1 cellular context compared by ENCODE assay signal in genomic region chr2:169031202-169031601, GRCh38.
TF ChIP-seq lines count a peak whose summit lies in the region.

TSS of gene ABCB11 (minus strand) at chr2:169031324. CDS start at chr2:169018125, 13,199 bp downstream.

TF ChIP-seq in HepG2, 621 proteins besides CTCF, POLR2A, EP300 and RAD21 (continued from another document):
- TF ChIP-seq CEBPZ (IDR thresholded peaks at IDR 0.05; ENCODE audit: low read length) (no peak), ZBTB1 (CRISPR knock-in tag; IDR thresholded peaks at IDR 0.05; ENCODE audit: borderline replicate concordance) (no peak), ZNF598 (CRISPR knock-in tag; IDR thresholded peaks at IDR 0.05; ENCODE audit: borderline replicate concordance) (no peak), FLYWCH1 (CRISPR knock-in tag; IDR thresholded peaks at IDR 0.05) (no peak), ISL2 (CRISPR knock-in tag; IDR thresholded peaks at IDR 0.05) (no peak), IRF9 (CRISPR knock-in tag; IDR thresholded peaks at IDR 0.05; ENCODE audit: borderline replicate concordance) (no peak), ZNF850 (CRISPR knock-in tag; conservative IDR thresholded peaks at IDR 0.05) (no peak), ZSCAN21 (CRISPR knock-in tag; IDR thresholded peaks at IDR 0.05; ENCODE audit: borderline replicate concordance) (no peak), NKX3-1 (CRISPR knock-in tag; IDR thresholded peaks at IDR 0.05) (no peak), KDM2A (CRISPR knock-in tag; IDR thresholded peaks at IDR 0.05; ENCODE audit: borderline replicate concordance, low read depth) (no peak), SOX13 (IDR thresholded peaks at IDR 0.05) (no peak), SOX13 (CRISPR knock-in tag; conservative IDR thresholded peaks at IDR 0.05 in 1 of 2, IDR thresholded peaks at IDR 0.05 in 1 of 2) (no peak), ZNF34 (CRISPR knock-in tag; IDR thresholded peaks at IDR 0.05; ENCODE audit: borderline replicate concordance) (no peak), ZNF263 (CRISPR knock-in tag; IDR thresholded peaks at IDR 0.05) (no peak), ZBTB8A (CRISPR knock-in tag; IDR thresholded peaks at IDR 0.05; ENCODE audit: borderline replicate concordance, low read depth) (no peak), TBL1XR1 (IDR thresholded peaks at IDR 0.05; ENCODE audit: borderline replicate concordance, low read length, partially characterized antibody) (no peak), IKZF1 (IDR thresholded peaks at IDR 0.05) (no peak)
